Comparison of ENCODE assay signal across 10 cellular contexts in the genomic region with DNA sequence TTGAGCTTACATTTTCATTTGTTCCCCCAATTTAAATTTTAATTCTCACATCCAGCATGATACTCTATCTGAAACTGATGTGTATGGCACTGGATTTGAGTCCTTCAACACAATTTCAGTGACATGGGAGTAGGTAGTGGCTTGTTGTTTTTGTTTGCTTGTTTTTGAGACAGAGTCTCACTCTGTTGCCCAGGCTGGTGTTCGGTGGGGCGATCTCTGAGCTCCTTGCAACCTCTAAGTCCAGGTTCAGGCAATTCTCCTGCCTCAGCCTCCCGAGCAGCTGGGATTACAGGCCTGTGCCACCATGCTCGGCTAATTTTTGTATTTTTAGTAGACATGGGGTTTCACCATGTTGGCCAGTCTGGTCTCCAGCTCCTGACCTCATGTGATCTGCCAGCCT. TPM values are rescaled to one million over a fixed set of nuclear protein-coding genes. Genes with fewer than 3 reads are reported as not detected.
DNase-seq lines count a peak whose midpoint lies in the region; ATAC-seq and TF ChIP-seq lines count a peak whose summit lies in the region.
"Not testable (repeated sequence)": the region's sequence is repeated elsewhere in the genome, so short reads cannot be mapped to it uniquely, and the experiment has no call there.
"Had no signal": no experiment of that assay in that cellular context is flagged by ENCODE, and none has a peak within 500 bp of the region (broad histone marks: within the 10 kb centered on the region; RNA-seq: fewer than 3 reads in every experiment).

No MANE protein-coding gene starts in this region.

- not testable (repeated sequence) for TF ChIP-seq CTCF in Peyer's patch (IDR thresholded peaks at IDR 0.05); coronary artery (IDR thresholded peaks at IDR 0.05); hepatocyte (IDR thresholded peaks at IDR 0.05; ENCODE audit: poor library complexity); nephron (IDR thresholded peaks at IDR 0.05; ENCODE audit: unreplicated experiment in 3 of 3)

- not testable (repeated sequence) for H4K20me1 ChIP-seq in GM23248 (ENCODE audit: insufficient read depth); hepatocyte (ENCODE audit: insufficient read depth, poor library complexity, severe bottlenecking)

- not testable (repeated sequence) for H3K9me2 ChIP-seq in GM23248 (ENCODE audit: insufficient read depth); hepatocyte (replicated peaks; ENCODE audit: insufficient read depth)

- H3K4me3 Mint-ChIP-seq in activated T-helper 17 cell treated with anti-CD3 and anti-CD28 coated beads, Interleukin-2, amount 50 U/mL, for 72 hours, result peak overlapping the region; percentile 92
- peak overlapping the region; percentile 88 to 93 (median 91) for H3K4me3 Mint-ChIP-seq in nephron
- peak overlapping the region; percentile 80 for H3K4me3 Mint-ChIP-seq in stimulated activated effector memory CD8-positive, alpha-beta T cell treated with anti-CD3 and anti-CD28 coated beads, Interleukin-12 subunit alpha, Interleukin-12 subunit beta, amount 100 ng/mL, for 72 hours

- H2AFZ ChIP-seq in GM23248 (peak overlapping the region; percentile 89), hepatocyte (peak overlapping the region; percentile 62)

- H3F3A ChIP-seq in GM23248 (ENCODE audit: insufficient read depth), result peaks cover 22% of the 10 kb centered on the region

- peak overlapping the region; percentile 94 for H3K27ac Mint-ChIP-seq in activated T-helper 17 cell treated with anti-CD3 and anti-CD28 coated beads, Interleukin-2, amount 50 U/mL, for 72 hours
- peak overlapping the region; percentile 97 to 98 (median 98) for H3K27ac Mint-ChIP-seq in nephron
- H3K27ac Mint-ChIP-seq in stimulated activated effector memory CD8-positive, alpha-beta T cell treated with anti-CD3 and anti-CD28 coated beads, Interleukin-12 subunit alpha, Interleukin-12 subunit beta, amount 100 ng/mL, for 72 hours, result peak overlapping the region; percentile 96

- not testable (repeated sequence) for ATAC-seq in activated T-helper 17 cell treated with anti-CD3 and anti-CD28 coated beads, Interleukin-2, amount 50 U/mL, for 72 hours (replicated peaks); stimulated activated effector memory CD8-positive, alpha-beta T cell treated with anti-CD3 and anti-CD28 coated beads, Interleukin-12 subunit alpha, Interleukin-12 subunit beta, amount 100 ng/mL, for 72 hours

- not testable (repeated sequence) for TF ChIP-seq POLR2A in Peyer's patch (IDR thresholded peaks at IDR 0.05)

- H3K4me1 ChIP-seq in GM23248 (ENCODE audit: insufficient read depth), result peaks cover 23% of the 10 kb centered on the region
- peaks cover 0 to 17% (median 7%) of the 10 kb centered on the region in 4 donors for H3K4me1 ChIP-seq in Peyer's patch
- H3K4me1 ChIP-seq in hepatocyte (ENCODE audit: insufficient read depth), result peaks cover 19% of the 10 kb centered on the region

- H3K27me3 Mint-ChIP-seq in activated T-helper 17 cell treated with anti-CD3 and anti-CD28 coated beads, Interleukin-2, amount 50 U/mL, for 72 hours; nephron (ENCODE audit: low read depth): not testable (repeated sequence)

- H3K9me3 ChIP-seq in GM23248 (ENCODE audit: low read depth); Peyer's patch; hepatocyte (ENCODE audit: low read depth): not testable (repeated sequence)

- peak overlapping the region; percentile 96 for H3K27ac ChIP-seq in GM23248
- peak overlapping the region; percentile 89 to 98 (median 93) for H3K27ac ChIP-seq in Peyer's patch
- peak overlapping the region; percentile 87 to 98 for H3K27ac ChIP-seq in coronary artery
- peak overlapping the region; percentile 97 for H3K27ac ChIP-seq in hepatocyte

- not testable (repeated sequence) for H3K9me3 Mint-ChIP-seq in activated T-helper 17 cell treated with anti-CD3 and anti-CD28 coated beads, Interleukin-2, amount 50 U/mL, for 72 hours; nephron; stimulated activated effector memory CD8-positive, alpha-beta T cell treated with anti-CD3 and anti-CD28 coated beads, Interleukin-12 subunit alpha, Interleukin-12 subunit beta, amount 100 ng/mL, for 72 hours

- H3K36me3 ChIP-seq in GM23248 (ENCODE audit: low read depth); Peyer's patch; hepatocyte (replicated peaks; ENCODE audit: insufficient read depth, low read depth): not testable (repeated sequence)

- H3K4me2 ChIP-seq in GM23248 (ENCODE audit: unreplicated experiment) (peak overlapping the region; percentile 95), hepatocyte (peak overlapping the region; percentile 76)

- H3K9ac ChIP-seq in GM23248, result peak overlapping the region; percentile 93

- H3K27me3 ChIP-seq in GM23248 (replicated peaks; ENCODE audit: insufficient read depth); Peyer's patch; hepatocyte: not testable (repeated sequence)

- 80 to 83% methylated on average over 4 of the region's 4 CpGs for WGBS in GM23248 (ENCODE audit: low coverage in 1 of 2, low lambda C conversion rate in 2 of 2, missing lambda C conversion rate in 2 of 2), 2 experiments
- 89% methylated on average over 4 of the region's 4 CpGs for WGBS in hepatocyte (ENCODE audit: low lambda C conversion rate, missing lambda C conversion rate)

- H3K4me1 Mint-ChIP-seq in activated T-helper 17 cell treated with anti-CD3 and anti-CD28 coated beads, Interleukin-2, amount 50 U/mL, for 72 hours, result peaks cover 16% of the 10 kb centered on the region
- H3K4me1 Mint-ChIP-seq in nephron, result peaks cover 32% of the 10 kb centered on the region
- peaks cover 33% of the 10 kb centered on the region for H3K4me1 Mint-ChIP-seq in stimulated activated effector memory CD8-positive, alpha-beta T cell treated with anti-CD3 and anti-CD28 coated beads, Interleukin-12 subunit alpha, Interleukin-12 subunit beta, amount 100 ng/mL, for 72 hours

- in situ Hi-C loops in GM23248 (cut with MboI), result not testable (repeated sequence)

- H3K4me3 ChIP-seq in GM23248 (peak overlapping the region; percentile 84), Peyer's patch (peak overlapping the region in 1 of 4 donors; percentile 73), coronary artery (peak overlapping the region; percentile 90)
- not testable (repeated sequence) for H3K4me3 ChIP-seq in hepatocyte

- not testable (repeated sequence) for DNase-seq in GM23248; Peyer's patch; coronary artery (ENCODE audit: low spot score); hepatocyte (ENCODE audit: low spot score); stimulated activated effector memory CD8-positive, alpha-beta T cell treated with anti-CD3 and anti-CD28 coated beads, Interleukin-12 subunit alpha, Interleukin-12 subunit beta, amount 100 ng/mL, for 72 hours (ENCODE audit: low spot score in 2 of 2)

- H3K79me2 ChIP-seq in GM23248 (ENCODE audit: insufficient read depth) (peaks cover 52% of the 10 kb centered on the region), hepatocyte (peaks cover 42% of the 10 kb centered on the region)

- H3K36me3 Mint-ChIP-seq in activated T-helper 17 cell treated with anti-CD3 and anti-CD28 coated beads, Interleukin-2, amount 50 U/mL, for 72 hours (ENCODE audit: low read depth), result peaks cover 30% of the 10 kb centered on the region
- not testable (repeated sequence) for H3K36me3 Mint-ChIP-seq in nephron (ENCODE audit: low read depth)
- H3K36me3 Mint-ChIP-seq in stimulated activated effector memory CD8-positive, alpha-beta T cell treated with anti-CD3 and anti-CD28 coated beads, Interleukin-12 subunit alpha, Interleukin-12 subunit beta, amount 100 ng/mL, for 72 hours, result peaks cover 35% of the 10 kb centered on the region

RNA-seq across cellular contexts. Expression of gene ANKRD40, which starts 1.3 kb away (rescaled TPM):
- 35.5 and 36.5 TPM in 2 replicates for total RNA-seq in GM23248 (2014; rRNA removed; shearing (Covaris generic))
- polyA plus RNA-seq in GM23248 (2016; fragmentation: Nextera tagmentation; extraction: Ambion mirVana) (20.1 and 20.2 TPM in 2 replicates), hepatocyte (10.3 and 11.4 TPM in 2 replicates)
- total RNA-seq in Peyer's patch (10 to 100 TPM; 18.2 to 24.7 (median 21.4) TPM), hepatocyte (28.1 and 30.8 TPM in 2 replicates)
- total RNA-seq in activated T-helper 17 cell treated with anti-CD3 and anti-CD28 coated beads, Interleukin-2, amount 50 U/mL, for 72 hours, result 10 to 100 TPM; 13.0 to 29.9 TPM

RNA-seq across cellular contexts. Expression of gene LUC7L3, which starts 10.3 kb away (rescaled TPM):
- 57.5 and 59.1 TPM in 2 replicates for total RNA-seq in GM23248 (2014; rRNA removed; shearing (Covaris generic))
- 100 and 138 TPM in 2 replicates for polyA plus RNA-seq in GM23248 (2016; fragmentation: Nextera tagmentation; extraction: Ambion mirVana)
- total RNA-seq in Peyer's patch, result 1,000 to 10,000 TPM in 1 of 4 donors, 100 to 1,000 TPM in 2, 10 to 100 TPM in 1; 77.2 to 1,326 (median 139) TPM
- 100 to 1,000 TPM; 113 to 142 TPM for total RNA-seq in activated T-helper 17 cell treated with anti-CD3 and anti-CD28 coated beads, Interleukin-2, amount 50 U/mL, for 72 hours
- total RNA-seq in hepatocyte, result 56.4 and 56.9 TPM in 2 replicates
- polyA plus RNA-seq in hepatocyte, result 156 and 256 TPM in 2 replicates

RNA-seq across cellular contexts. Expression of gene ANKRD40CL, which starts 58.3 kb away (rescaled TPM):
- total RNA-seq in GM23248 (2014; rRNA removed; shearing (Covaris generic)), result not detected in 2 replicates
- polyA plus RNA-seq in GM23248 (2016; fragmentation: Nextera tagmentation; extraction: Ambion mirVana) (not detected in 2 replicates), hepatocyte (2.8 and 3.9 TPM in 2 replicates)
- total RNA-seq in Peyer's patch (100 to 1,000 TPM in 3 of 4 donors, 1 to 10 TPM in 1; 9.9 to 150 (median 139) TPM), hepatocyte (3.3 and 4.2 TPM in 2 replicates)
- not detected for total RNA-seq in activated T-helper 17 cell treated with anti-CD3 and anti-CD28 coated beads, Interleukin-2, amount 50 U/mL, for 72 hours
- total RNA-seq: dermis microvascular lymphatic vessel endothelial cell, M059J, mesenteric fat pad had no signal
